8 cellular contexts compared by ENCODE assay signal in genomic region chr12:49705479-49706267, GRCh38. TPM values are rescaled to one million over a fixed set of nuclear protein-coding genes. Genes with fewer than 3 reads are reported as not detected.
DNase-seq lines count a peak whose midpoint lies in the region; ATAC-seq and TF ChIP-seq lines count a peak whose summit lies in the region.

No MANE protein-coding gene starts in this region.

- H3K4me1 Mint-ChIP-seq in T-helper 17 cell (peaks cover 41% of the 10 kb centered on the region), endothelial cell (ENCODE audit: unreplicated experiment) (peaks cover 55% of the 10 kb centered on the region), type B pancreatic cell (ENCODE audit: unreplicated experiment) (peaks cover 33% of the 10 kb centered on the region)

- H3K27me3 ChIP-seq in muscle layer of colon (ENCODE audit: control insufficient read depth in 1 of 2, insufficient read depth in 2 of 2, low read length in 2 of 2) = no peaks in the 10 kb centered on the region

- H3K27ac Mint-ChIP-seq in T-helper 17 cell (peak overlapping the region; percentile 78), endothelial cell (ENCODE audit: unreplicated experiment) (peak overlapping the region; percentile 90), type B pancreatic cell (no peak overlapping the region)

- H3K27ac ChIP-seq in muscle layer of colon (ENCODE audit: low read depth, low read length) = peak overlapping the region; percentile 61

- peak overlapping the region; percentile 16 to 62 for H3K4me3 ChIP-seq in muscle layer of colon (ENCODE audit: low read depth in 1 of 2, low read length in 2 of 2)

- H3K36me3 Mint-ChIP-seq in T-helper 17 cell (ENCODE audit: low read depth) (peaks cover 2% of the 10 kb centered on the region), endothelial cell (ENCODE audit: low read depth, unreplicated experiment) (peaks cover 10% of the 10 kb centered on the region), type B pancreatic cell (no peaks in the 10 kb centered on the region)

- H3K27me3 Mint-ChIP-seq in T-helper 17 cell (peaks cover 13% of the 10 kb centered on the region), endothelial cell (ENCODE audit: unreplicated experiment) (peaks cover 10% of the 10 kb centered on the region), type B pancreatic cell (peaks cover 47% of the 10 kb centered on the region)

- no peaks in the 10 kb centered on the region for H3K36me3 ChIP-seq in muscle layer of colon (ENCODE audit: insufficient read depth, low read length)

- no peak for ATAC-seq in T-helper 17 cell
- ATAC-seq in HG03571 (IDR thresholded peaks at IDR 0.05; ENCODE audit: unreplicated experiment) = no peak

- no peaks in the 10 kb centered on the region for H3K9me3 ChIP-seq in T-helper 17 cell (ENCODE audit: control insufficient read depth, low read length, poor library complexity, severe bottlenecking)
- no peaks in the 10 kb centered on the region for H3K9me3 ChIP-seq in muscle layer of colon (ENCODE audit: low read length)

- H3K4me3 Mint-ChIP-seq in T-helper 17 cell = peak overlapping the region; percentile 96
- peak overlapping the region; percentile 93 for H3K4me3 Mint-ChIP-seq in endothelial cell (ENCODE audit: unreplicated experiment)
- H3K4me3 Mint-ChIP-seq in type B pancreatic cell = peak overlapping the region; percentile 86

- peak overlapping the region; percentile 16 for H3K9ac ChIP-seq in muscle layer of colon (ENCODE audit: low read length)

- in situ Hi-C loops in ACHN (cut with HindIII; ENCODE audit: low pct_ligation_motif_present, low pct_unique_long_range_greater_than_20kb, low sequenced_read_pairs) = no loop called here

- H3K9me3 Mint-ChIP-seq in endothelial cell (ENCODE audit: unreplicated experiment) (no peaks in the 10 kb centered on the region), type B pancreatic cell (no peaks in the 10 kb centered on the region)

- peak; percentile 78 for DNase-seq in ACHN
- DNase-seq in GM19238 (ENCODE audit: insufficient read length, low spot score) = peak; percentile 37
- DNase-seq in T-helper 17 cell = no peak
- peak; percentile 33 for DNase-seq in endothelial cell (ENCODE audit: low spot score)
- no peak for DNase-seq in type B pancreatic cell (ENCODE audit: extremely low spot score, unreplicated experiment)
- no peak for DNase-seq in NCI-H1048 (lab: John Stamatoyannopoulos, UW)

- H3K4me1 ChIP-seq in muscle layer of colon (ENCODE audit: insufficient read depth, low read length) = peaks cover 18% of the 10 kb centered on the region

- TF ChIP-seq CTCF in endothelial cell (IDR thresholded peaks at IDR 0.05; ENCODE audit: unreplicated experiment) (no peak), type B pancreatic cell (conservative IDR thresholded peaks at IDR 0.05) (no peak)

RNA-seq across cellular contexts. Expression of gene FMNL3, which starts 1.5 kb away (rescaled TPM):
- total RNA-seq in T-helper 17 cell (10 to 100 TPM; 17.0 to 19.7 TPM), endothelial cell (ENCODE audit: unreplicated experiment) (194 TPM), type B pancreatic cell (ENCODE audit: low replicate concordance) (2.5 and 21.1 TPM in 2 replicates)

RNA-seq across cellular contexts. Expression of gene TMBIM6, which starts 35.7 kb away (rescaled TPM):
- total RNA-seq in T-helper 17 cell (100 to 1,000 TPM; 325 to 376 TPM), endothelial cell (ENCODE audit: unreplicated experiment) (571 TPM), type B pancreatic cell (ENCODE audit: low replicate concordance) (497 and 686 TPM in 2 replicates)

Comparison
In these comparisons a context has a peak if more than half of its experiments do, and no peak if none do; other contexts are left out.
1. DNase-seq: peak in ACHN (single experiment), GM19238 (single experiment) and endothelial cell (single experiment); none in T-helper 17 cell (0 of 3), type B pancreatic cell (single experiment) and NCI-H1048 (single experiment).
2. Peak in every context shown above with its lines, with median percentiles within 50 percentile points of each other: H3K4me3 Mint-ChIP-seq.